27 cellular contexts compared by ENCODE assay signal in genomic region chr3:132161608-132162007, GRCh38.
DNase-seq lines count a peak whose midpoint lies in the region; ATAC-seq and TF ChIP-seq lines count a peak whose summit lies in the region.
"Had no signal": no experiment of that assay in that cellular context is flagged by ENCODE, and none has a peak within 500 bp of the region (broad histone marks: within the 10 kb centered on the region; RNA-seq: fewer than 3 reads in every experiment).

No MANE protein-coding gene starts in this region.

- in situ Hi-C loops in HAP-1 (cut with MboI; ENCODE audit: low sequenced_read_pairs): no loop called here

- peak; percentile 17 to 41 for TF ChIP-seq CTCF in GM23338 (conservative IDR thresholded peaks at IDR 0.05; ENCODE audit: low read depth in 2 of 2)
- TF ChIP-seq CTCF in WTC11 (IDR thresholded peaks at IDR 0.05): no peak
- no peak for TF ChIP-seq CTCF in heart right ventricle (IDR thresholded peaks at IDR 0.05)

- H3F3A ChIP-seq in GM23338 (replicated peaks; ENCODE audit: low read depth): no peaks in the 10 kb centered on the region

- CTCF ChIA-PET in WTC11 (lab: Charles Lee): interaction anchor here (0.6 to 1.6 kb wide), 13 partner anchors 10 to 396 kb away, joined by 3 to 17 read pairs (median 4); partner anchors contain the start of gene CPNE4

- H3K27ac ChIP-seq in GM23338 (ENCODE audit: low read depth): no peak overlapping the region
- no peak overlapping the region for H3K27ac ChIP-seq in heart right ventricle
- H3K27ac ChIP-seq: epithelial cell of prostate, gastroesophageal sphincter, spleen, thoracic aorta, vagina had no signal

- H3K4me3 ChIP-seq in GM23338: no peak overlapping the region
- H3K4me3 ChIP-seq in MG63: no peak overlapping the region
- no peak overlapping the region for H3K4me3 ChIP-seq in heart right ventricle
- H3K4me3 ChIP-seq in HAP-1: no peak overlapping the region
- H3K4me3 ChIP-seq: gastroesophageal sphincter, K562, spleen, thoracic aorta, vagina had no signal

- H3K9me3 ChIP-seq in MG63 (peaks cover 9% of the 10 kb centered on the region; the same call in 1 of the 2 replicates), heart right ventricle (no peaks in the 10 kb centered on the region), HAP-1 (no peaks in the 10 kb centered on the region)
- H3K9me3 ChIP-seq: gastroesophageal sphincter, spleen, thoracic aorta, vagina had no signal

- peak; percentile 67 for DNase-seq in GM23338 (ENCODE audit: low spot score)
- DNase-seq in MG63: peak; percentile 40
- peak; percentile 27 for DNase-seq in WTC11 (ENCODE audit: low spot score)
- peak; percentile 41 for DNase-seq in iPS-NIHi11 (ENCODE audit: low spot score)
- no peak for DNase-seq in heart right ventricle
- DNase-seq in HAP-1 (ENCODE audit: low spot score in 2 of 2): no peak
- DNase-seq: activated CD4-positive, alpha-beta T cell treated with anti-CD3 and anti-CD28 coated beads, Interleukin-2, amount 10 ng/mL, durations not matched to agents 24 days and 14 days; activated CD8-positive, alpha-beta memory T cell treated with anti-CD3 and anti-CD28 coated beads, Interleukin-2, amount 10 ng/mL, durations not matched to agents 7 days and 5 days; activated naive CD8-positive, alpha-beta T cell treated with anti-CD3 and anti-CD28 coated beads for 36 hours; CD4-positive, alpha-beta memory T cell; naive thymus-derived CD8-positive, alpha-beta T cell; NCI-H187; NCI-H2227 treated with DMSO at 0.1 percent for 48 hours; NCI-H774; OCI-M1; SHP77 treated with DMSO at 0.1 percent for 48 hours; spleen; stimulated activated CD4-positive, alpha-beta T cell treated with anti-CD3 and anti-CD28 coated beads, Interleukin-4, amount 100 ng/mL, for 24 hours; stimulated activated naive CD4-positive, alpha-beta T cell treated with Interleukin-2 at 50 U/mL for 16 hours; T-helper 1 cell had no signal

- H4K20me1 ChIP-seq in GM23338 (replicated peaks; ENCODE audit: insufficient read depth): no peaks in the 10 kb centered on the region

- peak; percentile 90 for ATAC-seq in GM23338
- peak; percentile 97 for ATAC-seq in WTC11
- no peak for ATAC-seq in HG03460 (IDR thresholded peaks at IDR 0.05; ENCODE audit: unreplicated experiment)
- ATAC-seq in heart right ventricle: no peak
- ATAC-seq: activated CD8-positive, alpha-beta memory T cell treated with anti-CD3 and anti-CD28 coated beads, Interleukin-2, amount 10 ng/mL, durations not matched to agents 7 days and 5 days; gastroesophageal sphincter; K562; naive thymus-derived CD8-positive, alpha-beta T cell had no signal

- H3K4me2 ChIP-seq in GM23338: no peak overlapping the region

- H3K4me1 Mint-ChIP-seq in GM23338 (peaks cover 2% of the 10 kb centered on the region; the same call in 2 of the 3 replicates), WTC11 (no peaks in the 10 kb centered on the region; the same call in 1 of the 2 replicates)
- H3K4me1 Mint-ChIP-seq: activated CD4-positive, alpha-beta T cell treated with anti-CD3 and anti-CD28 coated beads, Interleukin-2, amount 10 ng/mL, durations not matched to agents 24 days and 14 days; activated CD8-positive, alpha-beta memory T cell treated with anti-CD3 and anti-CD28 coated beads, Interleukin-2, amount 10 ng/mL, durations not matched to agents 7 days and 5 days; activated naive CD8-positive, alpha-beta T cell treated with anti-CD3 and anti-CD28 coated beads for 36 hours; CD4-positive, alpha-beta memory T cell; central memory CD8-positive, alpha-beta T cell; naive thymus-derived CD8-positive, alpha-beta T cell had no signal

- H3K4me1 ChIP-seq in GM23338 (ENCODE audit: insufficient read depth) (no peaks in the 10 kb centered on the region), heart right ventricle (no peaks in the 10 kb centered on the region), HAP-1 (no peaks in the 10 kb centered on the region)
- H3K4me1 ChIP-seq: gastroesophageal sphincter, spleen, vagina had no signal

- H3K36me3 Mint-ChIP-seq in GM23338 (ENCODE audit: low read depth) (no peaks in the 10 kb centered on the region), WTC11 (no peaks in the 10 kb centered on the region)
- H3K36me3 Mint-ChIP-seq: activated CD8-positive, alpha-beta memory T cell treated with anti-CD3 and anti-CD28 coated beads, Interleukin-2, amount 10 ng/mL, durations not matched to agents 7 days and 5 days; activated naive CD8-positive, alpha-beta T cell treated with anti-CD3 and anti-CD28 coated beads for 36 hours; CD4-positive, alpha-beta memory T cell; naive thymus-derived CD8-positive, alpha-beta T cell had no signal

- POLR2A ChIA-PET in WTC11 (lab: Charles Lee): no interaction called here

- H3K27me3 Mint-ChIP-seq in GM23338 (ENCODE audit: insufficient read depth, low read depth, poor library complexity) (peaks cover 4% of the 10 kb centered on the region), WTC11 (ENCODE audit: low read depth) (peaks cover 2% of the 10 kb centered on the region; the same call in 1 of the 2 replicates)
- H3K27me3 Mint-ChIP-seq: activated CD4-positive, alpha-beta T cell treated with anti-CD3 and anti-CD28 coated beads, Interleukin-2, amount 10 ng/mL, durations not matched to agents 24 days and 14 days had no signal

- H3K4me3 Mint-ChIP-seq in GM23338 (no peak overlapping the region), WTC11 (no peak overlapping the region)
- H3K4me3 Mint-ChIP-seq: activated CD4-positive, alpha-beta T cell treated with anti-CD3 and anti-CD28 coated beads, Interleukin-2, amount 10 ng/mL, durations not matched to agents 24 days and 14 days; activated CD8-positive, alpha-beta memory T cell treated with anti-CD3 and anti-CD28 coated beads, Interleukin-2, amount 10 ng/mL, durations not matched to agents 7 days and 5 days; activated naive CD8-positive, alpha-beta T cell treated with anti-CD3 and anti-CD28 coated beads for 36 hours; CD4-positive, alpha-beta memory T cell; central memory CD8-positive, alpha-beta T cell; naive thymus-derived CD8-positive, alpha-beta T cell had no signal

- intact Hi-C loops in heart right ventricle (cut with DNase I): no loop called here

- no peaks in the 10 kb centered on the region for H3K9me3 Mint-ChIP-seq in GM23338
- H3K9me3 Mint-ChIP-seq in WTC11: no peaks in the 10 kb centered on the region
- H3K9me3 Mint-ChIP-seq: activated CD4-positive, alpha-beta T cell treated with anti-CD3 and anti-CD28 coated beads, Interleukin-2, amount 10 ng/mL, durations not matched to agents 24 days and 14 days; activated naive CD8-positive, alpha-beta T cell treated with anti-CD3 and anti-CD28 coated beads for 36 hours; central memory CD8-positive, alpha-beta T cell had no signal

- no peaks in the 10 kb centered on the region for H3K27me3 ChIP-seq in GM23338 (ENCODE audit: insufficient read depth)
- H3K27me3 ChIP-seq in MG63: no peaks in the 10 kb centered on the region
- peaks cover 0 to 5% (median 0%) of the 10 kb centered on the region in 7 donors for H3K27me3 ChIP-seq in heart right ventricle
- no peaks in the 10 kb centered on the region for H3K27me3 ChIP-seq in HAP-1 (ENCODE audit: low read depth)
- H3K27me3 ChIP-seq: gastroesophageal sphincter, vagina had no signal

- no peaks in the 10 kb centered on the region for H3K79me2 ChIP-seq in GM23338 (replicated peaks; ENCODE audit: insufficient read depth)

- 0 out of 2 replicates have a peak, but pooled peaks cover 11% of the 10 kb centered on the region for H3K9me2 ChIP-seq in GM23338 (ENCODE audit: insufficient read depth)

- WGBS in heart right ventricle, 2 donors: 64 to 93% methylated on average over 1 of the region's 1 CpG

- no peak overlapping the region for H2AFZ ChIP-seq in GM23338

- H3K27ac Mint-ChIP-seq in GM23338 (no peak overlapping the region), WTC11 (no peak overlapping the region)
- H3K27ac Mint-ChIP-seq: activated CD4-positive, alpha-beta T cell treated with anti-CD3 and anti-CD28 coated beads, Interleukin-2, amount 10 ng/mL, durations not matched to agents 24 days and 14 days; activated CD8-positive, alpha-beta memory T cell treated with anti-CD3 and anti-CD28 coated beads, Interleukin-2, amount 10 ng/mL, durations not matched to agents 7 days and 5 days; activated naive CD8-positive, alpha-beta T cell treated with anti-CD3 and anti-CD28 coated beads for 36 hours; CD4-positive, alpha-beta memory T cell; naive thymus-derived CD8-positive, alpha-beta T cell had no signal

- no peaks in the 10 kb centered on the region for H3K36me3 ChIP-seq in GM23338 (ENCODE audit: insufficient read depth)
- no peaks in the 10 kb centered on the region for H3K36me3 ChIP-seq in MG63
- H3K36me3 ChIP-seq in heart right ventricle: no peaks in the 10 kb centered on the region
- no peaks in the 10 kb centered on the region for H3K36me3 ChIP-seq in HAP-1 (replicated peaks)
- H3K36me3 ChIP-seq: gastroesophageal sphincter, spleen, thoracic aorta, vagina had no signal

TF ChIP-seq in GM23338, 12 proteins besides CTCF, POLR2A, EP300 and RAD21:
- no peak for TF ChIP-seq EZH2 (IDR thresholded peaks at IDR 0.05; ENCODE audit: low read depth, unreplicated experiment)
- no peak for TF ChIP-seq ZNF114 (CRISPR knock-in tag; IDR thresholded peaks at IDR 0.05)
- no peak for TF ChIP-seq POLR2AphosphoS5 (IDR thresholded peaks at IDR 0.05; ENCODE audit: low read depth)
- no peak for TF ChIP-seq EZH2phosphoT487 (IDR thresholded peaks at IDR 0.05; ENCODE audit: unreplicated experiment)

TF ChIP-seq in WTC11, 78 proteins besides CTCF, POLR2A, EP300 and RAD21:
- TF ChIP-seq E2F4 (CRISPR knock-in tag; IDR thresholded peaks at IDR 0.05; ENCODE audit: borderline replicate concordance, low read depth): no peak
- no peak for TF ChIP-seq PRRX2 (CRISPR knock-in tag; IDR thresholded peaks at IDR 0.05)
- TF ChIP-seq FOXK1 (CRISPR knock-in tag; IDR thresholded peaks at IDR 0.05): no peak
- TF ChIP-seq OVOL2 (CRISPR knock-in tag; IDR thresholded peaks at IDR 0.05; ENCODE audit: borderline replicate concordance): no peak
- no peak for TF ChIP-seq ZNF121 (CRISPR knock-in tag; IDR thresholded peaks at IDR 0.05)
- TF ChIP-seq ZBTB21 (CRISPR knock-in tag; IDR thresholded peaks at IDR 0.05; ENCODE audit: borderline replicate concordance): no peak

Comparison
In these comparisons a context has a peak if more than half of its experiments do, and no peak if none do; other contexts are left out.
1. ATAC-seq: peak in GM23338 (single experiment) and WTC11 (single experiment); none in HG03460 (single experiment) and heart right ventricle (0 of 8).
2. DNase-seq: peak in GM23338 (single experiment), MG63 (single experiment), WTC11 (single experiment) and iPS-NIHi11 (single experiment); none in heart right ventricle (0 of 2) and HAP-1 (0 of 2).
3. CTCF ChIP-seq: peak in GM23338 (2 of 2); none in WTC11 (single experiment) and heart right ventricle (0 of 9).